ENCODE assay signal across 25 cellular contexts in genomic region chr4:5374994-5375393, GRCh38.
DNase-seq lines count a peak whose midpoint lies in the region; ATAC-seq, FAIRE-seq and TF ChIP-seq lines count a peak whose summit lies in the region.
"Had no signal": no experiment of that assay in that cellular context is flagged by ENCODE, and none has a peak within 500 bp of the region (broad histone marks: within the 10 kb centered on the region; RNA-seq: fewer than 3 reads in every experiment).

No MANE protein-coding gene starts in this region.

- H3K4ac ChIP-seq in H1 (replicated peaks; ENCODE audit: insufficient read length, low read depth, low read length) = no peak overlapping the region
- no peak overlapping the region for H3K4ac ChIP-seq in trophoblast cell (ENCODE audit: low read depth, low read length)

- H3K27ac Mint-ChIP-seq in activated naive CD4-positive, alpha-beta T cell treated with anti-CD3 and anti-CD28 coated beads, Interleukin-2, amount 50 U/mL, for 72 hours = no peak overlapping the region
- H3K27ac Mint-ChIP-seq: CD4-positive, alpha-beta T cell; GM23338; HFFc6; IgD-negative memory B cell had no signal

- H4K8ac ChIP-seq in H1 (ENCODE audit: extremely low read depth, insufficient read depth, low read length) = 0 out of 2 replicates have a peak overlapping the region, but pooled peaks have one; percentile 59
- no peak overlapping the region for H4K8ac ChIP-seq in trophoblast cell (ENCODE audit: low read depth, low read length)

- H3K23ac ChIP-seq in H1 (ENCODE audit: insufficient read length) = no peak overlapping the region
- H3K23ac ChIP-seq in trophoblast cell (ENCODE audit: low read length) = no peak overlapping the region

- H2AFZ ChIP-seq in H1 (ENCODE audit: low read length) (no peak overlapping the region), trophoblast cell (ENCODE audit: insufficient read depth, low read length, poor library complexity) (no peak overlapping the region)
- H2AFZ ChIP-seq: GM23338 had no signal

- no peak overlapping the region for H2BK5ac ChIP-seq in H1 (ENCODE audit: low read depth, low read length)
- H2BK5ac ChIP-seq in trophoblast cell (ENCODE audit: low read depth, low read length, poor library complexity) = no peak overlapping the region

- CTCF ChIA-PET in H1 (lab: Charles Lee; ENCODE audit: partially characterized antibody) = no interaction called here

- H3K27ac ChIP-seq in H1 (ENCODE audit: low read depth, low read length) (no peak overlapping the region), trophoblast cell (ENCODE audit: low read depth, low read length) (no peak overlapping the region)
- H3K27ac ChIP-seq: 22Rv1, C4-2B, HL-60 had no signal

- H3K23me2 ChIP-seq in H1 (ENCODE audit: low read depth, low read length) = no peaks in the 10 kb centered on the region

- no peak overlapping the region for H3K56ac ChIP-seq in H1 (replicated peaks; ENCODE audit: insufficient read length, low read depth, low read length)

- H3K79me1 ChIP-seq in H1 (ENCODE audit: low read depth, low read length) = no peaks in the 10 kb centered on the region
- no peaks in the 10 kb centered on the region for H3K79me1 ChIP-seq in trophoblast cell (ENCODE audit: low read length)

- no peak overlapping the region for H3K4me2 ChIP-seq in H1 (ENCODE audit: insufficient read depth in 1 of 2, low read depth in 2 of 2, low read length in 2 of 2)
- H3K4me2 ChIP-seq in trophoblast cell (ENCODE audit: low read length) = no peak overlapping the region
- H3K4me2 ChIP-seq: A549, GM23338 had no signal

- peaks cover 25 to 31% of the 10 kb centered on the region in 2 donors for H3K9me3 Mint-ChIP-seq in activated naive CD4-positive, alpha-beta T cell treated with anti-CD3 and anti-CD28 coated beads, Interleukin-2, amount 50 U/mL, for 72 hours
- H3K9me3 Mint-ChIP-seq: CD4-positive, alpha-beta T cell had no signal

- no peak overlapping the region for H3K18ac ChIP-seq in H1 (ENCODE audit: extremely low read depth, low read length)
- no peak overlapping the region for H3K18ac ChIP-seq in trophoblast cell (ENCODE audit: low read length)

- H2BK20ac ChIP-seq in H1 (ENCODE audit: low read length) = no peak overlapping the region

- no peak overlapping the region for H4K12ac ChIP-seq in trophoblast cell (ENCODE audit: low read depth, low read length)

- DNase-seq in DMS 273 (lab: John Stamatoyannopoulos, UW; ENCODE audit: unreplicated experiment) (peak; percentile 3), DMS 273 treated with DMSO at 0.1 percent for 48 hours (lab: John Stamatoyannopoulos, UW) (no peak), H1 (ENCODE audit: low read depth in 1 of 2, low spot score in 2 of 2) (no peak), trophoblast cell (no peak), NCI-H1436 treated with DMSO at 0.1 percent for 48 hours (lab: John Stamatoyannopoulos, UW) (no peak)
- no peak for DNase-seq in activated naive CD4-positive, alpha-beta T cell treated with anti-CD3 and anti-CD28 coated beads, Interleukin-2, amount 50 U/mL, for 72 hours (ENCODE audit: low spot score in 2 of 2)
- DNase-seq: AML-193; Caco-2; CD4-positive, alpha-beta T cell; DND-41; EL; H7; HFFc6; KBM-7 had no signal

- no peak for TF ChIP-seq RAD21 in H1 (IDR thresholded peaks at IDR 0.05 in 1 of 2, conservative IDR thresholded peaks at IDR 0.05 in 1 of 2; ENCODE audit: low read depth in 2 of 2, low read length in 2 of 2)

- no peak for ATAC-seq in activated naive CD4-positive, alpha-beta T cell treated with anti-CD3 and anti-CD28 coated beads, Interleukin-2, amount 50 U/mL, for 72 hours
- ATAC-seq in GM18511 (IDR thresholded peaks at IDR 0.05; ENCODE audit: unreplicated experiment) = no peak
- ATAC-seq: A549, GM12878, GM23338, HCT116 had no signal

- H3K27me3 ChIP-seq in H1 (replicated peaks in 1 of 4; ENCODE audit: control insufficient read depth in 3 of 4, extremely low read depth in 1 of 4, insufficient read depth in 3 of 4, low read length in 3 of 4) (no peaks in the 10 kb centered on the region), trophoblast cell (ENCODE audit: insufficient read depth, low read length) (no peaks in the 10 kb centered on the region)

- no peak for TF ChIP-seq POLR2A in H1 (IDR thresholded peaks at IDR 0.05; ENCODE audit: control extremely low read depth in 1 of 2, low read depth in 2 of 2, low read length in 2 of 2)

- no peaks in the 10 kb centered on the region for H3K36me3 ChIP-seq in H1 (ENCODE audit: control insufficient read depth in 2 of 4, insufficient read depth in 4 of 4, low read length in 3 of 4)
- no peaks in the 10 kb centered on the region for H3K36me3 ChIP-seq in trophoblast cell (ENCODE audit: control insufficient read depth in 1 of 2, insufficient read depth in 2 of 2, low read length in 2 of 2)

- no peak for TF ChIP-seq CTCF in H1 (IDR thresholded peaks at IDR 0.05; ENCODE audit: control extremely low read depth in 1 of 3, insufficient read depth in 1 of 3, low read depth in 1 of 3, low read length in 3 of 3)

- H2AK5ac ChIP-seq in H1 (ENCODE audit: low read depth, low read length) = no peak overlapping the region
- H2AK5ac ChIP-seq in trophoblast cell (ENCODE audit: low read length) = no peak overlapping the region

- H3K9me3 ChIP-seq in H1 (ENCODE audit: insufficient read depth in 2 of 2, low read depth in 1 of 2, low read length in 1 of 2) (peaks cover 0 to 2% of the 10 kb centered on the region in 2 experiments; a peak in 1 of 4 replicates), trophoblast cell (ENCODE audit: insufficient read depth, low read depth, low read length) (peaks cover 8% of the 10 kb centered on the region)
- H3K9me3 ChIP-seq: A549, Caco-2 had no signal

- no peak overlapping the region for H2BK120ac ChIP-seq in H1 (replicated peaks; ENCODE audit: low read depth, low read length)
- no peak overlapping the region for H2BK120ac ChIP-seq in trophoblast cell (ENCODE audit: insufficient read depth, low read length, poor library complexity)

- H3K79me2 ChIP-seq in H1 (ENCODE audit: control insufficient read depth in 1 of 2, insufficient read depth in 2 of 2, low read length in 2 of 2) (no peaks in the 10 kb centered on the region), trophoblast cell (ENCODE audit: control insufficient read depth, insufficient read depth, low read length, poor library complexity) (no peaks in the 10 kb centered on the region)

- H2BK12ac ChIP-seq in H1 (ENCODE audit: low read depth, low read length) = no peak overlapping the region
- H2BK12ac ChIP-seq in trophoblast cell (ENCODE audit: low read length) = no peak overlapping the region

- H3K4me1 ChIP-seq in H1 (replicated peaks in 1 of 4; ENCODE audit: control insufficient read depth in 3 of 4, insufficient read depth in 4 of 4, low read length in 3 of 4) (no peaks in the 10 kb centered on the region), trophoblast cell (ENCODE audit: control insufficient read depth in 1 of 2, insufficient read depth in 2 of 2, low read length in 2 of 2) (no peaks in the 10 kb centered on the region)
- H3K4me1 ChIP-seq: Caco-2 had no signal

- POLR2A ChIA-PET in H1 (lab: Charles Lee; ENCODE audit: partially characterized antibody) = no interaction called here

- no peak overlapping the region for H4K91ac ChIP-seq in H1 (replicated peaks; ENCODE audit: insufficient read length, low read length)
- no peak overlapping the region for H4K91ac ChIP-seq in trophoblast cell (ENCODE audit: low read depth, low read length)

- no peaks in the 10 kb centered on the region for H4K20me1 ChIP-seq in H1 (replicated peaks in 1 of 2; ENCODE audit: control insufficient read depth in 1 of 2, insufficient read depth in 2 of 2, low read length in 2 of 2)

- 91% methylated on average over 6 of the region's 6 CpGs; no CpG with 5 or more reads in 1 of the 2 experiments for WGBS in H1 (ENCODE audit: extremely low coverage in 1 of 2, insufficient coverage in 1 of 2, insufficient read length in 1 of 2, insufficient replicate concordance in 2 of 2, low coverage in 1 of 2, low lambda C conversion rate in 2 of 2, missing lambda C conversion rate in 1 of 2), 2 experiments
- no CpG with 5 or more reads among the region's 6 CpGs for WGBS in trophoblast cell (ENCODE audit: extremely low coverage, insufficient coverage, insufficient read length)

- H4K5ac ChIP-seq in H1 (ENCODE audit: insufficient read length, low read depth, low read length) = no peak overlapping the region

- H3K14ac ChIP-seq in H1 (ENCODE audit: insufficient read length) (no peak overlapping the region), trophoblast cell (ENCODE audit: low read length) (no peak overlapping the region)

- no peak overlapping the region for H2BK15ac ChIP-seq in H1 (ENCODE audit: low read length)

- TF ChIP-seq EP300 in H1 (IDR thresholded peaks at IDR 0.05; ENCODE audit: borderline replicate concordance in 1 of 2, low read depth in 2 of 2, low read length in 2 of 2) = no peak

- H3K36me3 Mint-ChIP-seq in activated naive CD4-positive, alpha-beta T cell treated with anti-CD3 and anti-CD28 coated beads, Interleukin-2, amount 50 U/mL, for 72 hours = peaks cover 0 to 7% of the 10 kb centered on the region in 2 donors

- H3K4me3 ChIP-seq in H1 (ENCODE audit: extremely low read depth in 1 of 4, insufficient read depth in 2 of 4, low read depth in 3 of 4, low read length in 4 of 4) (no peak overlapping the region), trophoblast cell (ENCODE audit: low read depth, low read length) (peak overlapping the region; percentile 55)
- H3K4me3 ChIP-seq: A549, GM12878, GM23338 had no signal

- no peak for FAIRE-seq in H1 (lab: Jason Lieb, UNC)
- FAIRE-seq: A549, D721Med, GM12878, GM19239 had no signal

- no peak overlapping the region for H3K9ac ChIP-seq in H1 (replicated peaks in 1 of 4; ENCODE audit: extremely low read depth in 1 of 4, low read depth in 3 of 4, low read length in 3 of 4)
- no peak overlapping the region for H3K9ac ChIP-seq in trophoblast cell (ENCODE audit: low read length)

TF ChIP-seq in H1, 55 proteins besides CTCF, POLR2A, EP300 and RAD21:
- TF ChIP-seq SP4 (IDR thresholded peaks at IDR 0.05; ENCODE audit: low read length) = no peak
- TF ChIP-seq RNF2 (IDR thresholded peaks at IDR 0.05; ENCODE audit: borderline replicate concordance, low read depth, low read length, missing control alignments, poor library complexity, severe bottlenecking) = no peak
- TF ChIP-seq POU5F1 (IDR thresholded peaks at IDR 0.05; ENCODE audit: low read depth, low read length) = no peak
- TF ChIP-seq RXRA (IDR thresholded peaks at IDR 0.05; ENCODE audit: insufficient read depth, low read depth, low read length) = no peak
- no peak for TF ChIP-seq ZNF274 (IDR thresholded peaks at IDR 0.05; ENCODE audit: borderline replicate concordance, extremely low read depth, low read length)
- TF ChIP-seq EZH2 (IDR thresholded peaks at IDR 0.05; ENCODE audit: low read depth, low read length, severe bottlenecking) = no peak
- no peak for TF ChIP-seq TAF1 (IDR thresholded peaks at IDR 0.05; ENCODE audit: low read depth, low read length)
- no peak for TF ChIP-seq SIRT6 (IDR thresholded peaks at IDR 0.05; ENCODE audit: low read length)
